Comparison of ENCODE assay signal across 27 cellular contexts in genomic region chrX:153357877-153358276, GRCh38. TPM values are rescaled to one million over a fixed set of nuclear protein-coding genes. Genes with fewer than 3 reads are reported as not detected.
DNase-seq lines count a peak whose midpoint lies in the region; ATAC-seq, FAIRE-seq and TF ChIP-seq lines count a peak whose summit lies in the region.
"Had no signal": no experiment of that assay in that cellular context is flagged by ENCODE, and none has a peak within 500 bp of the region (broad histone marks: within the 10 kb centered on the region; RNA-seq: fewer than 3 reads in every experiment).

No MANE protein-coding gene starts in this region.

- no peaks in the 10 kb centered on the region for H4K20me1 ChIP-seq in astrocyte (ENCODE audit: insufficient read depth, low read length)

- no TSS peak for BruUV-seq in Calu3 (replicated peaks; lab: Mats Ljungman, UMichigan)

- peaks cover 2% of the 10 kb centered on the region for H3K36me3 Mint-ChIP-seq in astrocyte (ENCODE audit: low read depth, unreplicated experiment)
- peaks cover 2% of the 10 kb centered on the region for H3K36me3 Mint-ChIP-seq in Calu3 (ENCODE audit: insufficient read depth, unreplicated experiment)
- H3K36me3 Mint-ChIP-seq: CD14-positive monocyte had no signal

- H3K9me3 Mint-ChIP-seq in astrocyte (ENCODE audit: unreplicated experiment) (peaks cover 3% of the 10 kb centered on the region), Calu3 (ENCODE audit: low read depth, unreplicated experiment) (no peaks in the 10 kb centered on the region)
- H3K9me3 Mint-ChIP-seq: CD4-positive, alpha-beta T cell had no signal

- H3K79me2 ChIP-seq in astrocyte (ENCODE audit: insufficient read depth, low read length): no peaks in the 10 kb centered on the region

- H3K36me3 ChIP-seq in right atrium auricular region (no peaks in the 10 kb centered on the region), astrocyte (ENCODE audit: insufficient read depth, low read length) (no peaks in the 10 kb centered on the region)
- H3K36me3 ChIP-seq: BE2C; BLaER1 treated with 17β-estradiol and CSF1 and Interleukin-3, amounts not matched to agents 10 nM and 100 nM had no signal

- no peak for ATAC-seq in Right ventricle myocardium inferior
- ATAC-seq: HCT116 had no signal

- H3K4me3 Mint-ChIP-seq in astrocyte (ENCODE audit: unreplicated experiment) (no peak overlapping the region), Calu3 (ENCODE audit: low read depth, unreplicated experiment) (no peak overlapping the region)
- H3K4me3 Mint-ChIP-seq: CD14-positive monocyte; CD4-positive, alpha-beta T cell; CD8-positive, alpha-beta memory T cell; H9; HFFc6 had no signal

- intact Hi-C loops in Right ventricle myocardium inferior (cut with DNase I) (no loop called here), Calu3 (cut with micrococcal nuclease; ENCODE audit: unreplicated experiment) (no loop called here)

- CTCF ChIA-PET in Calu3 (lab: Charles Lee): no interaction called here

- H3K27me3 Mint-ChIP-seq in astrocyte (ENCODE audit: low read depth, unreplicated experiment): peaks cover 2% of the 10 kb centered on the region
- H3K27me3 Mint-ChIP-seq in Calu3 (ENCODE audit: unreplicated experiment): peaks cover 20% of the 10 kb centered on the region
- H3K27me3 Mint-ChIP-seq: CD4-positive, alpha-beta T cell had no signal

- H3K27ac ChIP-seq in right atrium auricular region: no peak overlapping the region
- no peak overlapping the region for H3K27ac ChIP-seq in astrocyte (ENCODE audit: low read depth, low read length)
- H3K27ac ChIP-seq: 22Rv1; BLaER1 treated with 17β-estradiol and CSF1 and Interleukin-3, amounts not matched to agents 10 nM and 100 nM had no signal

- no peak for TF ChIP-seq CTCF in right atrium auricular region (IDR thresholded peaks at IDR 0.05)
- TF ChIP-seq CTCF in astrocyte (IDR thresholded peaks at IDR 0.05; ENCODE audit: insufficient read depth, low read depth, low read length): no peak
- no peak for TF ChIP-seq CTCF in Calu3 (IDR thresholded peaks at IDR 0.05; ENCODE audit: unreplicated experiment)

- H3K4me2 ChIP-seq in astrocyte (ENCODE audit: low read length): no peak overlapping the region
- H3K4me2 ChIP-seq: BLaER1 treated with 17β-estradiol and CSF1 and Interleukin-3, amounts not matched to agents 10 nM and 100 nM had no signal

- H3K27me3 ChIP-seq in right atrium auricular region (no peaks in the 10 kb centered on the region), astrocyte (ENCODE audit: insufficient read depth, low read length) (no peaks in the 10 kb centered on the region)
- H3K27me3 ChIP-seq: BE2C had no signal

- no peaks in the 10 kb centered on the region for H3K4me1 ChIP-seq in right atrium auricular region
- H3K4me1 ChIP-seq in astrocyte (ENCODE audit: insufficient read depth, low read length): no peaks in the 10 kb centered on the region

- peak; percentile 23 for FAIRE-seq in astrocyte (lab: Jason Lieb, UNC)
- FAIRE-seq: A204.1, GM12891, GM18507, H1 had no signal

- H3K9me3 ChIP-seq in right atrium auricular region: peaks cover 0 to 7% of the 10 kb centered on the region in 2 donors
- no peaks in the 10 kb centered on the region for H3K9me3 ChIP-seq in astrocyte (ENCODE audit: insufficient read depth, low read depth, low read length)
- H3K9me3 ChIP-seq: BE2C had no signal

- no peak overlapping the region for H3K9ac ChIP-seq in astrocyte (ENCODE audit: low read length)
- H3K9ac ChIP-seq: BLaER1 treated with 17β-estradiol and CSF1 and Interleukin-3, amounts not matched to agents 10 nM and 100 nM had no signal

- H3K27ac Mint-ChIP-seq in astrocyte (ENCODE audit: unreplicated experiment): no peak overlapping the region
- no peak overlapping the region for H3K27ac Mint-ChIP-seq in Calu3 (ENCODE audit: unreplicated experiment)
- H3K27ac Mint-ChIP-seq: CD14-positive monocyte; CD4-positive, alpha-beta T cell; CD8-positive, alpha-beta memory T cell; H9; HFFc6 had no signal

- peak; percentile 2 for DNase-seq in right atrium auricular region (ENCODE audit: low spot score)
- no peak for DNase-seq in Right ventricle myocardium inferior (ENCODE audit: missing footprints)
- DNase-seq in astrocyte (ENCODE audit: low read depth): no peak
- peak; percentile 4 for DNase-seq in islet precursor cell
- DNase-seq in SHP77 treated with DMSO at 0.1 percent for 48 hours (lab: John Stamatoyannopoulos, UW): no peak
- no peak for DNase-seq in erythroblast (lab: John Stamatoyannopoulos, UW)
- DNase-seq in Calu3: no peak
- DNase-seq: ACHN; AML-193; BE2C; CD4-positive, alpha-beta T cell; CD8-positive, alpha-beta memory T cell; DMS53; DMS79 treated with DMSO at 0.1 percent for 48 hours; GF-D8; H9; HFFc6 had no signal

- no peak overlapping the region for H2AFZ ChIP-seq in astrocyte (ENCODE audit: low read depth, low read length)

- H3K4me3 ChIP-seq in right atrium auricular region (no peak overlapping the region), astrocyte (ENCODE audit: insufficient read depth, low read depth, low read length) (no peak overlapping the region)

- no peaks in the 10 kb centered on the region for H3K4me1 Mint-ChIP-seq in astrocyte (ENCODE audit: low read depth, unreplicated experiment)
- H3K4me1 Mint-ChIP-seq in Calu3 (ENCODE audit: low read depth, unreplicated experiment): no peaks in the 10 kb centered on the region
- H3K4me1 Mint-ChIP-seq: CD14-positive monocyte; CD8-positive, alpha-beta memory T cell; H9 had no signal

- TF ChIP-seq POLR2A in erythroblast (IDR thresholded peaks at IDR 0.05; ENCODE audit: low read length): no peak

RNA-seq across cellular contexts. Expression of gene ZNF275, which starts 23.9 kb away (rescaled TPM):
- total RNA-seq in right atrium auricular region (1 to 10 TPM; 5.9 to 7.2 TPM), Right ventricle myocardium inferior (6.5 TPM), astrocyte (14.8 and 14.9 TPM in 2 replicates), Calu3 (2022) (6.6 and 7.4 TPM in 2 replicates)

RNA-seq across cellular contexts. Expression of gene PNMA6F, which starts 36.3 kb away (rescaled TPM):
- total RNA-seq in right atrium auricular region (not detected), Right ventricle myocardium inferior (not detected), astrocyte (not detected in 2 replicates), Calu3 (2022) (not detected in 2 replicates)
- total RNA-seq: CD4-positive, alpha-beta T cell; CD8-positive, alpha-beta memory T cell; Daoy; H9; HFFc6 had no signal

RNA-seq across cellular contexts. Expression of gene PNMA6E, which starts 43.3 kb away (rescaled TPM):
- total RNA-seq in right atrium auricular region: not detected
- not detected for total RNA-seq in Right ventricle myocardium inferior
- total RNA-seq in astrocyte: not detected in 2 replicates
- total RNA-seq in Calu3 (2022): not detected in 2 replicates
- total RNA-seq: CD4-positive, alpha-beta T cell; CD8-positive, alpha-beta memory T cell; Daoy; G401; H1; H9; HFFc6 had no signal

RNA-seq across cellular contexts. Expression of gene ZFP92, which starts 53.4 kb away (rescaled TPM):
- total RNA-seq in right atrium auricular region (1 to 10 TPM in 1 of 2 donors, under 1 TPM in 1; 0.85 to 1.6 TPM), Right ventricle myocardium inferior (0.65 TPM), astrocyte (0.26 and 0.27 TPM in 2 replicates), Calu3 (2022) (0.19 and 0.22 TPM in 2 replicates)
- total RNA-seq: G401 had no signal

Comparison
In these comparisons a context has a peak if more than half of its experiments do, and no peak if none do; other contexts are left out.
1. DNase-seq: peak in right atrium auricular region (single experiment) and islet precursor cell (single experiment); none in Right ventricle myocardium inferior (single experiment), astrocyte (single experiment), SHP77 treated with DMSO at 0.1 percent for 48 hours (single experiment), erythroblast (0 of 2) and Calu3 (single experiment).